1 cellular context compared by ENCODE assay signal in genomic region chr6:153058291-153058690, GRCh38.
TF ChIP-seq lines count a peak whose summit lies in the region.

No MANE protein-coding gene starts in this region.

TF ChIP-seq in WTC11, 78 proteins besides CTCF, POLR2A, EP300 and RAD21 (continued from another document):
- no peak for TF ChIP-seq PRDM15 (CRISPR knock-in tag; IDR thresholded peaks at IDR 0.05)
- no peak for TF ChIP-seq IRF2 (CRISPR knock-in tag; IDR thresholded peaks at IDR 0.05; ENCODE audit: borderline replicate concordance, low read depth)
- TF ChIP-seq ZNF416 (CRISPR knock-in tag; IDR thresholded peaks at IDR 0.05) = no peak
- TF ChIP-seq ATF2 (CRISPR knock-in tag; IDR thresholded peaks at IDR 0.05; ENCODE audit: borderline replicate concordance, low read depth) = no peak
- TF ChIP-seq HMGA2 (CRISPR knock-in tag; IDR thresholded peaks at IDR 0.05) = no peak
- TF ChIP-seq TEAD4 (CRISPR knock-in tag; IDR thresholded peaks at IDR 0.05) = no peak
- no peak for TF ChIP-seq ZNF425 (CRISPR knock-in tag; conservative IDR thresholded peaks at IDR 0.05)
- TF ChIP-seq USF1 (CRISPR knock-in tag; IDR thresholded peaks at IDR 0.05) = no peak
- TF ChIP-seq NFYB (CRISPR knock-in tag; conservative IDR thresholded peaks at IDR 0.05; ENCODE audit: low read depth) = no peak
